Comparison of ENCODE assay signal across 11 cellular contexts in the genomic region with DNA sequence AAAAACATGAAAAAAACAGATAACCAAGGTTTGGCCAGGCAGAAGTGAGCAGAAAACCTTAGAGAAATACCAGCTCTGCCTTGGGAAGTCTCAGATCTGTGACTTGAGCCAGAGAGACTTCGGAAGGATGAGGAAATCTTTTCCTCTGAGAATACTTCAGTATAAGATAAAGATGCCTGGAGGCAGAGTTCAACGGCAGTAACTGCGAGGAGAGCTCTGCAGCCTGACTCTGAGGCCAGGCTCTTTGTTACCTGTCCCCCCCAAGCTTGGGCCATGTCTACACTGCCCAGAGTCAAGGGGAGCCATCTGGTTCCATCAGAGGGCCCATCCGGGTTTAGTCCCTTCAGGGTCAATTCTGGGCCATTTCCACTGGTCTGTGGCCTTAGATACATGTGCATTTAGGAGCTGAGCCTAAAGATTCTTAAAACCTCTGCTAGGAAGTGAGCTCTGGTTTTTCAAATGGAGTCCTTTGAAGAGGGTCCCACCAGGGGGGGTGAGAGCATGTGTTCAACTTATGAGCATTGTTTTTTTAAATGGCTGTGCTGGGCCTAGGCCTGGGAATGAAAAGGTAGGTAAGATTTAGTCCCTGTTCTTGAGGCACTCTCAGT. TPM values are rescaled to one million over a fixed set of nuclear protein-coding genes. Genes with fewer than 3 reads are reported as not detected.
DNase-seq lines count a peak whose midpoint lies in the region; ATAC-seq, FAIRE-seq and TF ChIP-seq lines count a peak whose summit lies in the region.
"Had no signal": no experiment of that assay in that cellular context is flagged by ENCODE, and none has a peak within 500 bp of the region (broad histone marks: within the 10 kb centered on the region; RNA-seq: fewer than 3 reads in every experiment).

No MANE protein-coding gene starts in this region.

- no peaks in the 10 kb centered on the region for H3K9me3 ChIP-seq in IMR-90 (ENCODE audit: control insufficient read depth, insufficient read depth, low read length)
- no peaks in the 10 kb centered on the region for H3K9me3 ChIP-seq in kidney (ENCODE audit: control insufficient read depth in 1 of 2, low read length in 2 of 2)
- H3K9me3 ChIP-seq in thyroid gland = no peaks in the 10 kb centered on the region

- peak overlapping the region; percentile 94 for H2BK5ac ChIP-seq in IMR-90 (ENCODE audit: low read depth, low read length, poor library complexity, severe bottlenecking)

- peak overlapping the region; percentile 8; the same call in 1 of the 3 replicates for H2BK15ac ChIP-seq in IMR-90 (ENCODE audit: low read depth, low read length)

- peak overlapping the region; percentile 85 for H3K18ac ChIP-seq in IMR-90 (ENCODE audit: low read depth, low read length)

- peak overlapping the region; percentile 79 for H2AK9ac ChIP-seq in IMR-90 (replicated peaks; ENCODE audit: low read depth, low read length, poor library complexity)

- no CpG with 5 or more reads among the region's 4 CpGs for WGBS in IMR-90 (ENCODE audit: extremely low coverage in 2 of 2, insufficient read length in 1 of 2), 2 experiments
- 59 to 71% methylated on average over 4 of the region's 4 CpGs for WGBS in thyroid gland, 2 donors

- intact Hi-C loops in IMR-90 (cut with micrococcal nuclease) (loop anchor here (2.0 kb wide), 1 partner anchor 35 kb away; no protein-coding TSS in a partner anchor), kidney (cut with DNase I) (no loop called here), thyroid gland (cut with DNase I) (no loop called here)

- H3K14ac ChIP-seq in IMR-90 (replicated peaks; ENCODE audit: low read depth, low read length) = peak overlapping the region; percentile 58

- peak overlapping the region; percentile 18 to 95 for H4K8ac ChIP-seq in IMR-90 (ENCODE audit: low read depth in 2 of 2, low read length in 2 of 2)

- H3K4ac ChIP-seq in IMR-90 (ENCODE audit: low read depth, low read length) = peak overlapping the region; percentile 97

- in situ Hi-C loops in IMR-90 (cut with MboI; ENCODE audit: low sequenced_read_pairs) = no loop called here

- TF ChIP-seq CTCF in IMR-90 (conservative IDR thresholded peaks at IDR 0.05; ENCODE audit: low read depth, low read length) (peak; percentile 33; the same call in 1 of the 2 replicates), choroid plexus epithelial cell (conservative IDR thresholded peaks at IDR 0.05; ENCODE audit: low read depth, low read length) (peak; percentile 13), kidney (IDR thresholded peaks at IDR 0.05; ENCODE audit: borderline replicate concordance, extremely low read depth, insufficient read depth) (no peak), thyroid gland (IDR thresholded peaks at IDR 0.05) (no peak), GM20000 (IDR thresholded peaks at IDR 0.05; ENCODE audit: extremely low read depth, missing control alignments) (no peak)

- H3K36me3 ChIP-seq in IMR-90 (ENCODE audit: control insufficient read depth, insufficient read depth, low read length) (peaks cover 3% of the 10 kb centered on the region; the same call in 1 of the 2 replicates), kidney (ENCODE audit: control insufficient read depth in 1 of 2, insufficient read depth in 2 of 2, low read length in 2 of 2) (no peaks in the 10 kb centered on the region), thyroid gland (no peaks in the 10 kb centered on the region)

- DNase-seq in IMR-90 = peak; percentile 51
- peak; percentile 65 for DNase-seq in choroid plexus epithelial cell (ENCODE audit: low read depth)
- no peak for DNase-seq in kidney
- DNase-seq in thyroid gland = no peak
- no peak for DNase-seq in GM20000 (ENCODE audit: low spot score)
- no peak for DNase-seq in NCI-H345 (lab: John Stamatoyannopoulos, UW)
- no peak for DNase-seq in DMS114 treated with DMSO at 0.1 percent for 48 hours (lab: John Stamatoyannopoulos, UW; ENCODE audit: unreplicated experiment)
- DNase-seq: activated T-cell treated with anti-CD3 and anti-CD28 coated beads, Interleukin-2, amount 50 U/mL, for 72 hours; NCI-H2171 had no signal

- POLR2A ChIA-PET in IMR-90 (lab: Charles Lee; ENCODE audit: unreplicated experiment) = interaction anchor here (0.6 to 1.3 kb wide), 2 partner anchors 9 to 1028 kb away, joined by 3 read pairs; no protein-coding TSS in a partner anchor

- H4K5ac ChIP-seq in IMR-90 (ENCODE audit: low read depth, low read length) = peak overlapping the region; percentile 81

- no TSS peak for BruUV-seq in IMR-90 (replicated peaks; lab: Mats Ljungman, UMichigan)

- CTCF ChIA-PET in IMR-90 (lab: Yijun Ruan, JAX) = interaction anchor here (0.7 to 1.5 kb wide), 5 partner anchors 8 to 94 kb away, joined by 3 to 4 read pairs (median 3); no protein-coding TSS in a partner anchor

- ATAC-seq in IMR-90 (ENCODE audit: low read depth) = peak; percentile 47
- no peak for ATAC-seq in HG02571 (IDR thresholded peaks at IDR 0.05; ENCODE audit: unreplicated experiment)
- ATAC-seq: activated T-cell treated with anti-CD3 and anti-CD28 coated beads, Interleukin-2, amount 50 U/mL, for 72 hours had no signal

- peaks cover 6 to 93% of the 10 kb centered on the region in 2 experiments; a peak in 3 of 4 replicates for H3K79me1 ChIP-seq in IMR-90 (ENCODE audit: low read depth in 1 of 2, low read length in 2 of 2)

- H3K27me3 ChIP-seq in IMR-90 (ENCODE audit: control insufficient read depth, insufficient read depth, low read length) (no peaks in the 10 kb centered on the region), thyroid gland (no peaks in the 10 kb centered on the region)

- H4K91ac ChIP-seq in IMR-90 (ENCODE audit: insufficient read depth, low read depth, low read length) = peak overlapping the region; percentile 97

- FAIRE-seq in kidney (lab: Jason Lieb, UNC) = no peak

- dilution Hi-C loops in IMR-90 (cut with HindIII; ENCODE audit: low sequenced_read_pairs, unreplicated experiment) = no loop called here

- H3K4me1 ChIP-seq in IMR-90 (ENCODE audit: control insufficient read depth, insufficient read depth, low read length) (peaks cover 54% of the 10 kb centered on the region), kidney (ENCODE audit: control insufficient read depth in 1 of 2, insufficient read depth in 1 of 2, low read depth in 1 of 2, low read length in 2 of 2) (peaks cover 24 to 26% of the 10 kb centered on the region in 2 donors), thyroid gland (peaks cover 39 to 61% of the 10 kb centered on the region in 2 donors)

- peak overlapping the region; percentile 64 for H3K9ac ChIP-seq in IMR-90 (ENCODE audit: low read depth, low read length)
- no peak overlapping the region for H3K9ac ChIP-seq in kidney (ENCODE audit: low read length in 2 of 2)

- no peak for TF ChIP-seq POLR2A in IMR-90 (IDR thresholded peaks at IDR 0.05; ENCODE audit: low read depth, low read length)
- TF ChIP-seq POLR2A in thyroid gland (IDR thresholded peaks at IDR 0.05) = no peak

- H2AFZ ChIP-seq in IMR-90 (replicated peaks; ENCODE audit: low read length, poor library complexity) = no peak overlapping the region

- peak overlapping the region; percentile 91; the same call in 1 of the 2 replicates for H3K56ac ChIP-seq in IMR-90 (ENCODE audit: extremely low read depth, insufficient read depth, low read length)

- peak overlapping the region; percentile 94; the same call in 1 of the 2 replicates for H2AK5ac ChIP-seq in IMR-90 (ENCODE audit: low read depth, low read length)

- H2BK20ac ChIP-seq in IMR-90 (ENCODE audit: low read depth, low read length) = peak overlapping the region; percentile 23

- H3K27ac ChIP-seq in IMR-90 (ENCODE audit: insufficient read depth, low read length) (peak overlapping the region; percentile 93), kidney (ENCODE audit: low read depth in 2 of 2, low read length in 2 of 2) (peak overlapping the region; percentile 16 to 32), thyroid gland (peak overlapping the region; percentile 73 to 85 (median 80))

- peak overlapping the region; percentile 95 for H2BK120ac ChIP-seq in IMR-90 (ENCODE audit: low read depth, low read length)

- peak; percentile 30; the same call in 1 of the 2 replicates for TF ChIP-seq RAD21 in IMR-90 (IDR thresholded peaks at IDR 0.05; ENCODE audit: low read length)

- H3K4me3 ChIP-seq in IMR-90 (ENCODE audit: insufficient read depth, low read depth, low read length) = no peak overlapping the region
- no peak overlapping the region for H3K4me3 ChIP-seq in choroid plexus epithelial cell (ENCODE audit: low read depth, low read length)
- no peak overlapping the region for H3K4me3 ChIP-seq in kidney (ENCODE audit: low read length in 2 of 2)
- no peak overlapping the region for H3K4me3 ChIP-seq in thyroid gland (replicated peaks in 1 of 3)

- H3K23ac ChIP-seq in IMR-90 (ENCODE audit: low read depth, low read length) = peak overlapping the region; percentile 97

- peaks cover 59% of the 10 kb centered on the region for H3K9me1 ChIP-seq in IMR-90 (ENCODE audit: insufficient read depth, low read length)

- peak overlapping the region; percentile 56 for H3K4me2 ChIP-seq in IMR-90 (ENCODE audit: low read depth, low read length)

- peaks cover 49% of the 10 kb centered on the region for H4K20me1 ChIP-seq in IMR-90 (ENCODE audit: insufficient read depth, low read length)

TF ChIP-seq in IMR-90, 13 proteins besides CTCF, POLR2A, EP300 and RAD21:
- TF ChIP-seq CEBPB (IDR thresholded peaks at IDR 0.05; ENCODE audit: low read depth, low read length) (peak; percentile 35; the same call in 1 of the 2 replicates), SMC3 (IDR thresholded peaks at IDR 0.05; ENCODE audit: low read depth, low read length) (peak; percentile 29; the same call in 1 of the 2 replicates), USF2 (IDR thresholded peaks at IDR 0.05; ENCODE audit: low read depth, low read length) (no peak)

RNA-seq across cellular contexts. Expression of gene KIRREL1, which starts 8.7 kb away (rescaled TPM):
- total RNA-seq in IMR-90 (2012; rRNA removed) (61.9 and 64.7 TPM in 2 replicates), kidney (54.9 TPM), thyroid gland (10 to 100 TPM; 22.7 to 27.5 (median 24.1) TPM)
- polyA plus RNA-seq in IMR-90 (2012; rRNA removed) (58.1 and 64.6 TPM in 2 replicates), kidney (ENCODE audit: insufficient read depth, low read depth, low replicate concordance) (13.7 TPM)
- polyA plus RNA-seq in IMR-90 (2012; cell fraction: cytosol; rRNA removed) = 38.9 and 51.3 TPM in 2 replicates
- 85.2 and 89.7 TPM in 2 replicates for polyA plus RNA-seq in IMR-90 (2012; cell fraction: nucleus; rRNA removed; ENCODE audit: low replicate concordance)
- total RNA-seq: activated T-cell treated with anti-CD3 and anti-CD28 coated beads, Interleukin-2, amount 50 U/mL, for 72 hours; T-helper 2 cell treated with Interferon-gamma antibody and Interleukin-4, amounts not matched to agents 100 ng/mL and 5 ng/mL, for 36 hours had no signal

Comparison
In these comparisons a context has a peak if more than half of its experiments do, and no peak if none do; other contexts are left out.
1. DNase-seq: peak in IMR-90 (single experiment) and choroid plexus epithelial cell (single experiment); none in kidney (single experiment), thyroid gland (0 of 2), GM20000 (single experiment), NCI-H345 (single experiment) and DMS114 treated with DMSO at 0.1 percent for 48 hours (single experiment).
2. H3K27ac ChIP-seq: peak in every context shown above with its lines; median percentile 93 in IMR-90; 80 in thyroid gland; 24 in kidney.
3. CTCF ChIP-seq: peak in IMR-90 (single experiment) and choroid plexus epithelial cell (single experiment); none in kidney (single experiment), thyroid gland (0 of 6) and GM20000 (single experiment).